ENCODE assay signal across 22 cellular contexts in genomic region chr6:15698474-15698873, GRCh38.
"Had no signal": no experiment of that assay in that cellular context is flagged by ENCODE, and none has a peak within 500 bp of the region (broad histone marks: within the 10 kb centered on the region; RNA-seq: fewer than 3 reads in every experiment).

No MANE protein-coding gene starts in this region.

- H3K27me3 Mint-ChIP-seq: dendritic cell treated with granulocyte-macrophage colony-stimulating factor and Interleukin-4, amounts not matched to agents 40 ng/mL and 50 ng/mL, for 4 days; memory B cell had no signal

- DNase-seq: colonic mucosa; cortex of kidney; effector memory CD4-positive, alpha-beta T cell; esophagus squamous epithelium; foreskin fibroblast; foreskin melanocyte; gastrocnemius medialis; glutamatergic neuron; head of caudate nucleus; heart right ventricle; hippocampal formation; left cardiac atrium; left lung; left ventricle myocardium superior; lower lobe of right lung; mucosa of descending colon; naive B cell; naive thymus-derived CD8-positive, alpha-beta T cell had no signal

- H3K4me1 Mint-ChIP-seq: memory B cell; mesothelial cell of epicardium; naive B cell; naive thymus-derived CD8-positive, alpha-beta T cell had no signal

- H3K4me1 ChIP-seq: colonic mucosa, esophagus squamous epithelium, gastrocnemius medialis, heart right ventricle, left lung, lower lobe of right lung had no signal

- H3K36me3 ChIP-seq: colonic mucosa, esophagus squamous epithelium, gastrocnemius medialis, heart right ventricle, left lung, lower lobe of right lung had no signal

- H3K27ac Mint-ChIP-seq: dendritic cell treated with granulocyte-macrophage colony-stimulating factor and Interleukin-4, amounts not matched to agents 40 ng/mL and 50 ng/mL, for 4 days; memory B cell; mesothelial cell of epicardium; naive B cell; naive thymus-derived CD8-positive, alpha-beta T cell had no signal

- H3K4me3 Mint-ChIP-seq: dendritic cell treated with granulocyte-macrophage colony-stimulating factor and Interleukin-4, amounts not matched to agents 40 ng/mL and 50 ng/mL, for 4 days; memory B cell; mesothelial cell of epicardium; naive B cell; naive thymus-derived CD8-positive, alpha-beta T cell had no signal

- ATAC-seq: esophagus mucosa; gastrocnemius medialis; heart right ventricle; left cardiac atrium; left lung; left ventricle myocardium superior; lower lobe of right lung; mucosa of descending colon; naive thymus-derived CD8-positive, alpha-beta T cell had no signal

- H3K4me3 ChIP-seq: colonic mucosa, esophagus squamous epithelium, gastrocnemius medialis, heart right ventricle, left lung, lower lobe of right lung, mucosa of descending colon had no signal

- H3K27me3 ChIP-seq: colonic mucosa, esophagus squamous epithelium, gastrocnemius medialis, heart right ventricle, left lung had no signal

- H3K27ac ChIP-seq: colonic mucosa, esophagus squamous epithelium, gastrocnemius medialis, heart right ventricle, left lung, lower lobe of right lung had no signal
